Comparison of ENCODE assay signal across 13 cellular contexts in genomic region chr2:38748391-38748790, GRCh38. TPM values are rescaled to one million over a fixed set of nuclear protein-coding genes. Genes with fewer than 3 reads are reported as not detected.
DNase-seq lines count a peak whose midpoint lies in the region; ATAC-seq, FAIRE-seq and TF ChIP-seq lines count a peak whose summit lies in the region.
"Had no signal": no experiment of that assay in that cellular context is flagged by ENCODE, and none has a peak within 500 bp of the region (broad histone marks: within the 10 kb centered on the region; RNA-seq: fewer than 3 reads in every experiment).

No MANE protein-coding gene starts in this region.

- no peaks in the 10 kb centered on the region for H3K27me3 ChIP-seq in HUES48 (ENCODE audit: control insufficient read depth, insufficient read depth, low read length)
- no peaks in the 10 kb centered on the region for H3K27me3 ChIP-seq in naive thymus-derived CD4-positive, alpha-beta T cell (ENCODE audit: control insufficient read depth in 2 of 2, insufficient read depth in 2 of 2, low read length in 2 of 2)

- H3K27ac ChIP-seq in HUES48 (ENCODE audit: low read depth, low read length): no peak overlapping the region
- H3K27ac ChIP-seq in naive thymus-derived CD4-positive, alpha-beta T cell (ENCODE audit: low read depth, low read length): peak overlapping the region; percentile 35
- H3K27ac ChIP-seq in kidney (ENCODE audit: low read depth in 2 of 2, low read length in 2 of 2): no peak overlapping the region

- H3K27ac Mint-ChIP-seq in CD14-positive monocyte: peak overlapping the region in 6 of 7 donors; percentile 16 to 87 (median 53)
- peak overlapping the region; percentile 87 for H3K27ac Mint-ChIP-seq in activated naive CD8-positive, alpha-beta T cell
- peak overlapping the region in 7 of 9 donors; percentile 25 to 100 (median 80) for H3K27ac Mint-ChIP-seq in naive thymus-derived CD4-positive, alpha-beta T cell

- POLR2A ChIA-PET in naive thymus-derived CD4-positive, alpha-beta T cell (lab: Charles Lee): interaction anchor here (0.6 to 6.7 kb wide), 8 partner anchors 9 to 376 kb away, joined by 3 to 91 read pairs (median 4); partner anchors contain the start of genes GALM and GEMIN6

- DNase-seq in CD14-positive monocyte (ENCODE audit: low spot score) (no peak), kidney (no peak), KBM-7 (no peak)
- no peak for DNase-seq in naive thymus-derived CD4-positive, alpha-beta T cell
- no peak for DNase-seq in stimulated activated naive CD4-positive, alpha-beta T cell treated with Interleukin-2 at 50 U/mL for 16 hours (lab: John Stamatoyannopoulos, UW)
- DNase-seq: effector CD8-positive, alpha-beta T cell; NCI-H69; stimulated activated CD4-positive, alpha-beta T cell treated with anti-CD3 and anti-CD28 coated beads, Interleukin-2, amount 100 ng/mL, for 48 hours had no signal

- CTCF ChIA-PET in naive thymus-derived CD4-positive, alpha-beta T cell (lab: Charles Lee): interaction anchor here (1.0 kb wide), 1 partner anchor 148 kb away, joined by 3 read pairs; no protein-coding TSS in a partner anchor

- peaks cover 0 to 3% (median 0%) of the 10 kb centered on the region in 3 donors for H3K27me3 Mint-ChIP-seq in CD14-positive monocyte (ENCODE audit: low read depth in 3 of 3)
- no peaks in the 10 kb centered on the region for H3K27me3 Mint-ChIP-seq in activated naive CD8-positive, alpha-beta T cell
- peaks cover 0 to 5% (median 0%) of the 10 kb centered on the region in 5 donors for H3K27me3 Mint-ChIP-seq in naive thymus-derived CD4-positive, alpha-beta T cell

- H3K4me3 Mint-ChIP-seq in CD14-positive monocyte: no peak overlapping the region
- H3K4me3 Mint-ChIP-seq in activated naive CD8-positive, alpha-beta T cell: peak overlapping the region; percentile 100
- peak overlapping the region in 9 of 10 donors; percentile 32 to 99 (median 95) for H3K4me3 Mint-ChIP-seq in naive thymus-derived CD4-positive, alpha-beta T cell

- H3K4me3 ChIP-seq in HUES48 (ENCODE audit: low read depth, low read length) (peak overlapping the region; percentile 89), kidney (ENCODE audit: low read length in 2 of 2) (peak overlapping the region in 1 of 2 donors; percentile 5)
- peak overlapping the region; percentile 11 for H3K4me3 ChIP-seq in naive thymus-derived CD4-positive, alpha-beta T cell (ENCODE audit: low read length)

- no peaks in the 10 kb centered on the region for H3K9me3 ChIP-seq in HUES48 (ENCODE audit: control insufficient read depth, insufficient read depth, low read length)
- no peaks in the 10 kb centered on the region for H3K9me3 ChIP-seq in naive thymus-derived CD4-positive, alpha-beta T cell (ENCODE audit: control insufficient read depth in 2 of 3, low read length in 3 of 3)
- no peaks in the 10 kb centered on the region for H3K9me3 ChIP-seq in kidney (ENCODE audit: control insufficient read depth in 1 of 2, low read length in 2 of 2)
- H3K9me3 ChIP-seq: thoracic aorta had no signal

- peaks cover 59 to 67% of the 10 kb centered on the region in 2 donors for H3K36me3 Mint-ChIP-seq in CD14-positive monocyte
- peaks cover 42% of the 10 kb centered on the region for H3K36me3 Mint-ChIP-seq in activated naive CD8-positive, alpha-beta T cell
- peaks cover 18 to 61% (median 58%) of the 10 kb centered on the region in 5 donors for H3K36me3 Mint-ChIP-seq in naive thymus-derived CD4-positive, alpha-beta T cell

- in situ Hi-C loops in KBM-7 (cut with MboI; ENCODE audit: low pct_unique_long_range_greater_than_20kb, low sequenced_read_pairs): loop anchor here (25.0 kb wide), 1 partner anchor 436 kb away; no protein-coding TSS in a partner anchor

- no peak for TF ChIP-seq CTCF in CD14-positive monocyte (IDR thresholded peaks at IDR 0.05)
- no peak for TF ChIP-seq CTCF in kidney (IDR thresholded peaks at IDR 0.05; ENCODE audit: borderline replicate concordance, extremely low read depth, insufficient read depth)

- H3K36me3 ChIP-seq in HUES48 (ENCODE audit: control insufficient read depth, insufficient read depth, low read length) (peaks cover 66% of the 10 kb centered on the region), kidney (ENCODE audit: control insufficient read depth in 1 of 2, insufficient read depth in 2 of 2, low read length in 2 of 2) (peaks cover 34 to 60% of the 10 kb centered on the region in 2 donors)
- H3K36me3 ChIP-seq in naive thymus-derived CD4-positive, alpha-beta T cell (ENCODE audit: control insufficient read depth in 2 of 3, insufficient read depth in 3 of 3, low read length in 3 of 3): peaks cover 42 to 69% (median 62%) of the 10 kb centered on the region in 3 experiments

- peaks cover 0 to 3% (median 0%) of the 10 kb centered on the region in 7 donors for H3K9me3 Mint-ChIP-seq in CD14-positive monocyte
- H3K9me3 Mint-ChIP-seq in activated naive CD8-positive, alpha-beta T cell (ENCODE audit: low read depth): no peaks in the 10 kb centered on the region
- H3K9me3 Mint-ChIP-seq in naive thymus-derived CD4-positive, alpha-beta T cell: peaks cover 0 to 12% (median 0%) of the 10 kb centered on the region in 11 donors

- H3K4me1 ChIP-seq in HUES48 (ENCODE audit: control insufficient read depth, insufficient read depth, low read length): peaks cover 26% of the 10 kb centered on the region
- H3K4me1 ChIP-seq in naive thymus-derived CD4-positive, alpha-beta T cell (ENCODE audit: control insufficient read depth in 2 of 2, insufficient read depth in 2 of 2, low read length in 2 of 2): peaks cover 36 to 41% of the 10 kb centered on the region in 2 donors
- H3K4me1 ChIP-seq in kidney (ENCODE audit: control insufficient read depth in 1 of 2, insufficient read depth in 1 of 2, low read depth in 1 of 2, low read length in 2 of 2): peaks cover 11 to 16% of the 10 kb centered on the region in 2 donors

- peaks cover 42% of the 10 kb centered on the region for H3K4me1 Mint-ChIP-seq in CD14-positive monocyte
- peaks cover 67% of the 10 kb centered on the region for H3K4me1 Mint-ChIP-seq in activated naive CD8-positive, alpha-beta T cell (ENCODE audit: low read depth)
- H3K4me1 Mint-ChIP-seq in naive thymus-derived CD4-positive, alpha-beta T cell: peaks cover 50 to 87% (median 78%) of the 10 kb centered on the region in 7 donors

- no peak overlapping the region for H3K9ac ChIP-seq in HUES48 (ENCODE audit: low read depth, low read length)
- no peak overlapping the region for H3K9ac ChIP-seq in kidney (ENCODE audit: low read length in 2 of 2)

- no peak for FAIRE-seq in kidney (lab: Jason Lieb, UNC)
- FAIRE-seq: GM18507 had no signal

- no peak for ATAC-seq in naive thymus-derived CD4-positive, alpha-beta T cell
- ATAC-seq in GM18520 (IDR thresholded peaks at IDR 0.05; ENCODE audit: unreplicated experiment): no peak

- intact Hi-C loops in CD14-positive monocyte (cut with micrococcal nuclease) (loop anchor here in 1 of 2 donors (10.0 kb wide), 1 partner anchor 434 kb away; no protein-coding TSS in a partner anchor), kidney (cut with DNase I) (no loop called here)
- intact Hi-C loops in naive thymus-derived CD4-positive, alpha-beta T cell (cut with micrococcal nuclease): loop anchor here in 1 of 2 donors (10.0 kb wide), 2 partner anchors 1424 to 1664 kb away; partner anchors contain the start of genes GPATCH11, HEATR5B and PRKD3

RNA-seq across cellular contexts. Expression of gene SRSF7, which starts 2.8 kb away (rescaled TPM):
- polyA plus RNA-seq in CD14-positive monocyte: 100 to 1,000 TPM; 226 to 246 TPM
- 100 to 1,000 TPM; 259 to 503 (median 310) TPM for total RNA-seq in naive thymus-derived CD4-positive, alpha-beta T cell
- 100 to 1,000 TPM; 197 to 224 TPM for polyA plus RNA-seq in naive thymus-derived CD4-positive, alpha-beta T cell
- 123 TPM for total RNA-seq in kidney
- 74.1 TPM for polyA plus RNA-seq in kidney (ENCODE audit: insufficient read depth, low read depth, low replicate concordance)

RNA-seq across cellular contexts. Expression of gene GEMIN6, which starts 29.6 kb away (rescaled TPM):
- polyA plus RNA-seq in CD14-positive monocyte (10 to 100 TPM in 1 of 2 donors, 1 to 10 TPM in 1; 8.9 to 13.4 TPM), kidney (ENCODE audit: insufficient read depth, low read depth, low replicate concordance) (24.7 TPM)
- 10 to 100 TPM in 3 of 5 experiments, 1 to 10 TPM in 2; 4.0 to 16.6 (median 13.7) TPM for total RNA-seq in naive thymus-derived CD4-positive, alpha-beta T cell
- 10 to 100 TPM; 11.2 to 11.4 TPM for polyA plus RNA-seq in naive thymus-derived CD4-positive, alpha-beta T cell
- total RNA-seq in kidney: 11.0 TPM

Comparison
In these comparisons a context has a peak if more than half of its experiments do, and no peak if none do; other contexts are left out.
1. H3K4me3 Mint-ChIP-seq: peak in activated naive CD8-positive, alpha-beta T cell (single experiment) and naive thymus-derived CD4-positive, alpha-beta T cell (9 of 10); none in CD14-positive monocyte (0 of 2).
2. Peak in every context shown above with its lines, with median percentiles within 50 percentile points of each other: H3K27ac Mint-ChIP-seq.